ENCODE assay signal across 15 cellular contexts in genomic region chr3:47588587-47588986, GRCh38. TPM values are rescaled to one million over a fixed set of nuclear protein-coding genes. Genes with fewer than 3 reads are reported as not detected.
DNase-seq lines count a peak whose midpoint lies in the region; ATAC-seq and TF ChIP-seq lines count a peak whose summit lies in the region.
"Had no signal": no experiment of that assay in that cellular context is flagged by ENCODE, and none has a peak within 500 bp of the region (broad histone marks: within the 10 kb centered on the region; RNA-seq: fewer than 3 reads in every experiment).

No MANE protein-coding gene starts in this region.

- peaks cover 43% of the 10 kb centered on the region for H3K36me3 ChIP-seq in PC-3 (ENCODE audit: low read depth, low read length)

- no peak overlapping the region for H3K4me2 ChIP-seq in PC-3 (ENCODE audit: low read length)

- no peaks in the 10 kb centered on the region for H3K9me3 Mint-ChIP-seq in activated naive CD8-positive, alpha-beta T cell (ENCODE audit: low read depth)
- H3K9me3 Mint-ChIP-seq in activated naive CD8-positive, alpha-beta T cell treated with anti-CD3 and anti-CD28 coated beads, Interleukin-2, amount 50 U/mL, for 24 hours, result no peaks in the 10 kb centered on the region
- no peaks in the 10 kb centered on the region for H3K9me3 Mint-ChIP-seq in neural crest cell
- H3K9me3 Mint-ChIP-seq: CD14-positive monocyte; CD8-positive, alpha-beta T cell had no signal

- no peak for TF ChIP-seq CTCF in PC-3 (conservative IDR thresholded peaks at IDR 0.05; ENCODE audit: low read depth, low read length)
- no peak for TF ChIP-seq CTCF in neural crest cell (conservative IDR thresholded peaks at IDR 0.05)
- TF ChIP-seq CTCF in omental fat pad (IDR thresholded peaks at IDR 0.05), result no peak

- DNase-seq in activated naive CD8-positive, alpha-beta T cell treated with anti-CD3 and anti-CD28 coated beads, Interleukin-2, amount 50 U/mL, for 24 hours, result no peak
- DNase-seq in PC-3 (no peak), neural crest cell (ENCODE audit: low read depth, low spot score) (no peak), omental fat pad (ENCODE audit: low spot score) (no peak), activated gamma-delta T cell (lab: John Stamatoyannopoulos, UW) (no peak), HUDEP-2 (lab: John Stamatoyannopoulos, UW; ENCODE audit: unreplicated experiment in 76 of 76) (no peak)
- DNase-seq: CD8-positive, alpha-beta T cell; COR-L47; DMS153; DMS79 treated with DMSO at 0.1 percent for 48 hours; EL; GM23248; H7 had no signal

- no peak overlapping the region for H3K4me3 Mint-ChIP-seq in activated naive CD8-positive, alpha-beta T cell
- H3K4me3 Mint-ChIP-seq in activated naive CD8-positive, alpha-beta T cell treated with anti-CD3 and anti-CD28 coated beads, Interleukin-2, amount 50 U/mL, for 24 hours, result no peak overlapping the region
- peak overlapping the region; percentile 5 for H3K4me3 Mint-ChIP-seq in neural crest cell
- H3K4me3 Mint-ChIP-seq: CD8-positive, alpha-beta T cell had no signal

- H3K27ac Mint-ChIP-seq in activated naive CD8-positive, alpha-beta T cell, result peak overlapping the region; percentile 43
- H3K27ac Mint-ChIP-seq in activated naive CD8-positive, alpha-beta T cell treated with anti-CD3 and anti-CD28 coated beads, Interleukin-2, amount 50 U/mL, for 24 hours, result no peak overlapping the region
- H3K27ac Mint-ChIP-seq in neural crest cell (ENCODE audit: unreplicated experiment), result no peak overlapping the region
- H3K27ac Mint-ChIP-seq: CD14-positive monocyte had no signal

- H3K9me2 ChIP-seq in PC-3 (replicated peaks; ENCODE audit: low read length), result no peaks in the 10 kb centered on the region

- no peak for ATAC-seq in activated naive CD8-positive, alpha-beta T cell treated with anti-CD3 and anti-CD28 coated beads, Interleukin-2, amount 50 U/mL, for 24 hours
- ATAC-seq in PC-3 (0 out of 2 replicates have a peak, but pooled peaks have one; percentile 45), omental fat pad (ENCODE audit: low FRiP score) (no peak)
- ATAC-seq: CD8-positive, alpha-beta T cell had no signal

- H3K4me1 Mint-ChIP-seq in activated naive CD8-positive, alpha-beta T cell (ENCODE audit: low read depth), result no peaks in the 10 kb centered on the region
- no peaks in the 10 kb centered on the region for H3K4me1 Mint-ChIP-seq in activated naive CD8-positive, alpha-beta T cell treated with anti-CD3 and anti-CD28 coated beads, Interleukin-2, amount 50 U/mL, for 24 hours
- no peaks in the 10 kb centered on the region for H3K4me1 Mint-ChIP-seq in neural crest cell
- H3K4me1 Mint-ChIP-seq: CD14-positive monocyte had no signal

- no peaks in the 10 kb centered on the region for H4K20me1 ChIP-seq in PC-3 (ENCODE audit: low read length)

- no peaks in the 10 kb centered on the region for H3K36me3 Mint-ChIP-seq in activated naive CD8-positive, alpha-beta T cell
- peaks cover 17% of the 10 kb centered on the region for H3K36me3 Mint-ChIP-seq in activated naive CD8-positive, alpha-beta T cell treated with anti-CD3 and anti-CD28 coated beads, Interleukin-2, amount 50 U/mL, for 24 hours (ENCODE audit: low read depth)
- peaks cover 40% of the 10 kb centered on the region for H3K36me3 Mint-ChIP-seq in neural crest cell (ENCODE audit: low read depth)

- no peak overlapping the region for H2AFZ ChIP-seq in PC-3 (ENCODE audit: low read length)
- H2AFZ ChIP-seq: GM23248 had no signal

- H3K27me3 ChIP-seq in PC-3 (ENCODE audit: low read length), result no peaks in the 10 kb centered on the region

- H3K9ac ChIP-seq in PC-3 (ENCODE audit: low read length), result no peak overlapping the region
- H3K9ac ChIP-seq: GM23248 had no signal

- CTCF ChIA-PET in PC-3 (lab: Charles Lee), result no interaction called here

- no peaks in the 10 kb centered on the region for H3K79me2 ChIP-seq in PC-3 (ENCODE audit: low read length)

- no TSS peak for BruUV-seq in PC-3 (replicated peaks; lab: Mats Ljungman, UMichigan)

- intact Hi-C loops in PC-3 (cut with micrococcal nuclease), result no loop called here

- no peaks in the 10 kb centered on the region for H3K9me3 ChIP-seq in PC-3 (ENCODE audit: low read length)

- no peaks in the 10 kb centered on the region for H3K27me3 Mint-ChIP-seq in activated naive CD8-positive, alpha-beta T cell
- H3K27me3 Mint-ChIP-seq in activated naive CD8-positive, alpha-beta T cell treated with anti-CD3 and anti-CD28 coated beads, Interleukin-2, amount 50 U/mL, for 24 hours, result no peaks in the 10 kb centered on the region
- peaks cover under 1% of the 10 kb centered on the region for H3K27me3 Mint-ChIP-seq in neural crest cell (ENCODE audit: low read depth)

- H3K4me1 ChIP-seq in PC-3 (ENCODE audit: insufficient read depth, low read length), result no peaks in the 10 kb centered on the region

- POLR2A ChIA-PET in PC-3 (lab: Charles Lee; ENCODE audit: unreplicated experiment), result no interaction called here

- no peak overlapping the region for H3K27ac ChIP-seq in PC-3 (ENCODE audit: low read length)
- H3K27ac ChIP-seq: GM23248 had no signal

- H3K4me3 ChIP-seq in PC-3 (ENCODE audit: low read length), result no peak overlapping the region
- H3K4me3 ChIP-seq: GM23248 had no signal

- H3F3A ChIP-seq in PC-3 (ENCODE audit: low read length, unreplicated experiment), result no peaks in the 10 kb centered on the region

RNA-seq across cellular contexts. Expression of gene CSPG5, which starts 9.9 kb away (rescaled TPM):
- total RNA-seq in PC-3 (2014; rRNA removed) (0.66 and 1.2 TPM in 2 replicates), neural crest cell (21.9 and 23.3 TPM in 2 replicates), omental fat pad (1 to 10 TPM in 3 of 4 donors, under 1 TPM in 1; 0.47 to 4.7 (median 1.2) TPM)
